In the genomic region with DNA sequence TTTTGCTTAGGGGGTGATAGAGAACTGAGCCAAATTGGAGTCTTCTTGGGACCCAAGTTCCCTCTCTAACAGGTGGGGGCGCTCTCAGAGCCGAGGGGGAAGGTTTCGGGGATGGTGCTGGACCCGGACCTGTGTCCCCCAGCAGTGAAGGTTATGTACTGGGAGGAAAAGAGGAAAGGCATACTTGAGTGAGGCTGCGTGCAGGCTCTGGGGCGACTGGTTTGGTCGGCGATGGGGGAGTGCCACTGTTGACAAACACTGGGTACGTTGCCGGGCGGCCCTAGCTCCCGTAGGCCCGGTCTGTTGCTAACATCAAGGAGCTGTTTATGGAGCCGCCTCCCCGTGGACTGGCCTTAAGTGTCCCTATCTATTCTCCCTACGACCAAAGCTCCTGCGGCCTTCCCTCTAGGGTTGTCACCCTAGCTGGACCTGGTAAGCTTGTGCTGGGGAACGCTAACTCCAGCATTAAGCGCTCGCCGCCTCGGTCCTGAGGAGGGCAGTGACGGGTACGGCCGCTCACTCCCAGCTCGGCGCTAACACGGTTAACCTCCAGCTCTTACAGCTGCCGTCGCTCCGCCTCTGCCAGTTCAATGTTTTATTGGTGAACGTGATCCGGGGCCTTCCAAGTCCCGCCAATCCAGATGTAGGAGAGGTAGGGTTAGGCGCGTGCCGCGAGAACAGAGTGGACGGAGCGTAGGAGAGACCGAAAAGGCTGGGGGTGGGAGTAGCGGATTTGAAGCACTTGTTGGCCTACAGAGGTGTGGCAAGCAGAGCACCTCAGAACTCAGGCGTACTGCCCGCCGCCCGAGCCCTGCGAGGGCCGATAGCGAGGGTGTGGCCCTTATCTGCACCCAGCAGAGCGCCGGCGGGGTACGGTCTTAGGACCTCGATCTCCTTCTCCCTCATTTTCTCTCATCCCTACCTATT, we compare ENCODE assay signal across 1 cellular context.
TF ChIP-seq lines count a peak whose summit lies in the region.

A gene (plus strand): TSS at position 685 of the 927 bp plus-strand sequence. CDS start 422 bp downstream, outside the sequence.

TF ChIP-seq in K562, 482 proteins besides CTCF, POLR2A, EP300 and RAD21 (continued from another document):
- TF ChIP-seq, protein P1, sequence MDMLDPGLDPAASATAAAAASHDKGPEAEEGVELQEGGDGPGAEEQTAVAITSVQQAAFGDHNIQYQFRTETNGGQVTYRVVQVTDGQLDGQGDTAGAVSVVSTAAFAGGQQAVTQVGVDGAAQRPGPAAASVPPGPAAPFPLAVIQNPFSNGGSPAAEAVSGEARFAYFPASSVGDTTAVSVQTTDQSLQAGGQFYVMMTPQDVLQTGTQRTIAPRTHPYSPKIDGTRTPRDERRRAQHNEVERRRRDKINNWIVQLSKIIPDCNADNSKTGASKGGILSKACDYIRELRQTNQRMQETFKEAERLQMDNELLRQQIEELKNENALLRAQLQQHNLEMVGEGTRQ (CRISPR knock-in tag; IDR thresholded peaks at IDR 0.05), result peak; percentile 51
- TF ChIP-seq BDP1 (IDR thresholded peaks at IDR 0.05; ENCODE audit: insufficient read depth, insufficient read length) (no peak), GTF2E2 (tag; IDR thresholded peaks at IDR 0.05) (no peak), ZNF695 (CRISPR knock-in tag; IDR thresholded peaks at IDR 0.05) (no peak), ZNF586 (CRISPR knock-in tag; conservative IDR thresholded peaks at IDR 0.05) (no peak), NR4A1 (CRISPR knock-in tag; IDR thresholded peaks at IDR 0.05) (no peak), NR4A1 (tag; IDR thresholded peaks at IDR 0.05) (no peak), SMARCE1 (IDR thresholded peaks at IDR 0.05) (peak; percentile 98), MCM7 (IDR thresholded peaks at IDR 0.05) (no peak), FOXA3 (CRISPR knock-in tag; conservative IDR thresholded peaks at IDR 0.05 in 1 of 2, IDR thresholded peaks at IDR 0.05 in 1 of 2) (0 out of 4 replicates have a peak, but pooled peaks have one; percentile 35 to 37), SRSF1 (IDR thresholded peaks at IDR 0.05; ENCODE audit: low read depth, low read length) (no peak), RFX1 (IDR thresholded peaks at IDR 0.05) (no peak; the same call in none of the 2 replicates), ZNF140 (CRISPR knock-in tag; IDR thresholded peaks at IDR 0.05) (no peak), NFIX (CRISPR knock-in tag; IDR thresholded peaks at IDR 0.05; ENCODE audit: low read depth) (no peak), SNRNP70 (optimal IDR thresholded peaks at IDR 0.05; ENCODE audit: low read depth, low read length) (no peak), ZNF239 (CRISPR knock-in tag; IDR thresholded peaks at IDR 0.05) (no peak), SOX6 (IDR thresholded peaks at IDR 0.05) (peak; percentile 97), RFX7 (CRISPR knock-in tag; IDR thresholded peaks at IDR 0.05) (no peak), ZNF311 (CRISPR knock-in tag; IDR thresholded peaks at IDR 0.05) (no peak), SRSF3 (IDR thresholded peaks at IDR 0.05; ENCODE audit: insufficient read depth, low read length) (no peak), CREM (IDR thresholded peaks at IDR 0.05; ENCODE audit: low read depth) (peak; percentile 78), FUS (optimal IDR thresholded peaks at IDR 0.05; ENCODE audit: low read depth, low read length) (no peak), CREB1 (IDR thresholded peaks at IDR 0.05) (peak; percentile 71), CREB1 (CRISPR knock-in tag; IDR thresholded peaks at IDR 0.05) (peak; percentile 66), PHF20 (IDR thresholded peaks at IDR 0.05; ENCODE audit: partially characterized antibody) (peak; percentile 17), ARID2 (IDR thresholded peaks at IDR 0.05) (no peak), ZNF75A (CRISPR knock-in tag; IDR thresholded peaks at IDR 0.05) (no peak), EZH2 (IDR thresholded peaks at IDR 0.05; ENCODE audit: borderline replicate concordance, low read depth, low read length) (0 out of 2 replicates have a peak, but pooled peaks have one; percentile 49), TOE1 (IDR thresholded peaks at IDR 0.05; ENCODE audit: borderline replicate concordance) (peak; percentile 89; the same call in 1 of the 2 replicates), TOE1 (CRISPR knock-in tag; IDR thresholded peaks at IDR 0.05; ENCODE audit: borderline replicate concordance, low read depth) (no peak), TAL1 (IDR thresholded peaks at IDR 0.05) (peak; percentile 99), ARHGAP35 (IDR thresholded peaks at IDR 0.05; ENCODE audit: partially characterized antibody) (no peak), ZFX (CRISPR knock-in tag; IDR thresholded peaks at IDR 0.05) (peak; percentile 95), RHOXF2B (CRISPR knock-in tag; conservative IDR thresholded peaks at IDR 0.05) (no peak), PTBP1 (IDR thresholded peaks at IDR 0.05; ENCODE audit: low read depth, low read length) (no peak), ZNF253 (CRISPR knock-in tag; conservative IDR thresholded peaks at IDR 0.05) (no peak), GABPB1 (CRISPR knock-in tag; IDR thresholded peaks at IDR 0.05) (peak; percentile 68), JUNB (CRISPR knock-in tag; conservative IDR thresholded peaks at IDR 0.05) (no peak), KDM2B (CRISPR knock-in tag; IDR thresholded peaks at IDR 0.05) (peak; percentile 90; the same call in 1 of the 2 replicates), HDAC6 (IDR thresholded peaks at IDR 0.05; ENCODE audit: low read depth, low read length) (no peak), MCM3 (IDR thresholded peaks at IDR 0.05) (no peak), HIVEP1 (CRISPR knock-in tag; IDR thresholded peaks at IDR 0.05) (no peak), U2AF2 (optimal IDR thresholded peaks at IDR 0.05; ENCODE audit: low read depth, low read length) (no peak), MTF1 (CRISPR knock-in tag; IDR thresholded peaks at IDR 0.05; ENCODE audit: borderline replicate concordance) (no peak), CBX5 (IDR thresholded peaks at IDR 0.05; ENCODE audit: borderline replicate concordance, low read depth) (no peak), ZNF431 (CRISPR knock-in tag; IDR thresholded peaks at IDR 0.05) (no peak), CHD1 (IDR thresholded peaks at IDR 0.05; ENCODE audit: low read length) (peak; percentile 90), NFE2 (IDR thresholded peaks at IDR 0.05; ENCODE audit: low read depth) (peak; percentile 17; the same call in 1 of the 2 replicates), CTBP1 (IDR thresholded peaks at IDR 0.05; ENCODE audit: borderline replicate concordance) (peak; percentile 96), GABPA (tag; conservative IDR thresholded peaks at IDR 0.05; ENCODE audit: low read depth) (peak; percentile 37), ZNF197 (CRISPR knock-in tag; IDR thresholded peaks at IDR 0.05; ENCODE audit: low read depth) (peak; percentile 81), LCOR (CRISPR knock-in tag; IDR thresholded peaks at IDR 0.05) (peak; percentile 92; the same call in 1 of the 2 replicates)
- TF ChIP-seq, protein P2, sequence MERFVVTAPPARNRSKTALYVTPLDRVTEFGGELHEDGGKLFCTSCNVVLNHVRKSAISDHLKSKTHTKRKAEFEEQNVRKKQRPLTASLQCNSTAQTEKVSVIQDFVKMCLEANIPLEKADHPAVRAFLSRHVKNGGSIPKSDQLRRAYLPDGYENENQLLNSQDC (CRISPR knock-in tag; IDR thresholded peaks at IDR 0.05), result 0 out of 2 replicates have a peak, but pooled peaks have one; percentile 7
- TF ChIP-seq, protein P3, sequence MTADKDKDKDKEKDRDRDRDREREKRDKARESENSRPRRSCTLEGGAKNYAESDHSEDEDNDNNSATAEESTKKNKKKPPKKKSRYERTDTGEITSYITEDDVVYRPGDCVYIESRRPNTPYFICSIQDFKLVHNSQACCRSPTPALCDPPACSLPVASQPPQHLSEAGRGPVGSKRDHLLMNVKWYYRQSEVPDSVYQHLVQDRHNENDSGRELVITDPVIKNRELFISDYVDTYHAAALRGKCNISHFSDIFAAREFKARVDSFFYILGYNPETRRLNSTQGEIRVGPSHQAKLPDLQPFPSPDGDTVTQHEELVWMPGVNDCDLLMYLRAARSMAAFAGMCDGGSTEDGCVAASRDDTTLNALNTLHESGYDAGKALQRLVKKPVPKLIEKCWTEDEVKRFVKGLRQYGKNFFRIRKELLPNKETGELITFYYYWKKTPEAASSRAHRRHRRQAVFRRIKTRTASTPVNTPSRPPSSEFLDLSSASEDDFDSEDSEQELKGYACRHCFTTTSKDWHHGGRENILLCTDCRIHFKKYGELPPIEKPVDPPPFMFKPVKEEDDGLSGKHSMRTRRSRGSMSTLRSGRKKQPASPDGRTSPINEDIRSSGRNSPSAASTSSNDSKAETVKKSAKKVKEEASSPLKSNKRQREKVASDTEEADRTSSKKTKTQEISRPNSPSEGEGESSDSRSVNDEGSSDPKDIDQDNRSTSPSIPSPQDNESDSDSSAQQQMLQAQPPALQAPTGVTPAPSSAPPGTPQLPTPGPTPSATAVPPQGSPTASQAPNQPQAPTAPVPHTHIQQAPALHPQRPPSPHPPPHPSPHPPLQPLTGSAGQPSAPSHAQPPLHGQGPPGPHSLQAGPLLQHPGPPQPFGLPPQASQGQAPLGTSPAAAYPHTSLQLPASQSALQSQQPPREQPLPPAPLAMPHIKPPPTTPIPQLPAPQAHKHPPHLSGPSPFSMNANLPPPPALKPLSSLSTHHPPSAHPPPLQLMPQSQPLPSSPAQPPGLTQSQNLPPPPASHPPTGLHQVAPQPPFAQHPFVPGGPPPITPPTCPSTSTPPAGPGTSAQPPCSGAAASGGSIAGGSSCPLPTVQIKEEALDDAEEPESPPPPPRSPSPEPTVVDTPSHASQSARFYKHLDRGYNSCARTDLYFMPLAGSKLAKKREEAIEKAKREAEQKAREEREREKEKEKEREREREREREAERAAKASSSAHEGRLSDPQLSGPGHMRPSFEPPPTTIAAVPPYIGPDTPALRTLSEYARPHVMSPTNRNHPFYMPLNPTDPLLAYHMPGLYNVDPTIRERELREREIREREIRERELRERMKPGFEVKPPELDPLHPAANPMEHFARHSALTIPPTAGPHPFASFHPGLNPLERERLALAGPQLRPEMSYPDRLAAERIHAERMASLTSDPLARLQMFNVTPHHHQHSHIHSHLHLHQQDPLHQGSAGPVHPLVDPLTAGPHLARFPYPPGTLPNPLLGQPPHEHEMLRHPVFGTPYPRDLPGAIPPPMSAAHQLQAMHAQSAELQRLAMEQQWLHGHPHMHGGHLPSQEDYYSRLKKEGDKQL (CRISPR knock-in tag; IDR thresholded peaks at IDR 0.05; ENCODE audit: borderline replicate concordance), result no peak
- TF ChIP-seq, protein P4, sequence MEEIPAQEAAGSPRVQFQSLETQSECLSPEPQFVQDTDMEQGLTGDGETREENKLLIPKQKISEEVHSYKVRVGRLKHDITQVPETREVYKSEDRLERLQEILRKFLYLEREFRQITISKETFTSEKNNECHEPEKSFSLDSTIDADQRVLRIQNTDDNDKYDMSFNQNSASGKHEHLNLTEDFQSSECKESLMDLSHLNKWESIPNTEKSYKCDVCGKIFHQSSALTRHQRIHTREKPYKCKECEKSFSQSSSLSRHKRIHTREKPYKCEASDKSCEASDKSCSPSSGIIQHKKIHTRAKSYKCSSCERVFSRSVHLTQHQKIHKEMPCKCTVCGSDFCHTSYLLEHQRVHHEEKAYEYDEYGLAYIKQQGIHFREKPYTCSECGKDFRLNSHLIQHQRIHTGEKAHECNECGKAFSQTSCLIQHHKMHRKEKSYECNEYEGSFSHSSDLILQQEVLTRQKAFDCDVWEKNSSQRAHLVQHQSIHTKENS (CRISPR knock-in tag; IDR thresholded peaks at IDR 0.05), result no peak
- TF ChIP-seq, protein P5, sequence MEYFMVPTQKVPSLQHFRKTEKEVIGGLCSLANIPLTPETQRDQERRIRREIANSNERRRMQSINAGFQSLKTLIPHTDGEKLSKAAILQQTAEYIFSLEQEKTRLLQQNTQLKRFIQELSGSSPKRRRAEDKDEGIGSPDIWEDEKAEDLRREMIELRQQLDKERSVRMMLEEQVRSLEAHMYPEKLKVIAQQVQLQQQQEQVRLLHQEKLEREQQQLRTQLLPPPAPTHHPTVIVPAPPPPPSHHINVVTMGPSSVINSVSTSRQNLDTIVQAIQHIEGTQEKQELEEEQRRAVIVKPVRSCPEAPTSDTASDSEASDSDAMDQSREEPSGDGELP (CRISPR knock-in tag; IDR thresholded peaks at IDR 0.05; ENCODE audit: borderline replicate concordance), result peak; percentile 95
- TF ChIP-seq, protein P6, sequence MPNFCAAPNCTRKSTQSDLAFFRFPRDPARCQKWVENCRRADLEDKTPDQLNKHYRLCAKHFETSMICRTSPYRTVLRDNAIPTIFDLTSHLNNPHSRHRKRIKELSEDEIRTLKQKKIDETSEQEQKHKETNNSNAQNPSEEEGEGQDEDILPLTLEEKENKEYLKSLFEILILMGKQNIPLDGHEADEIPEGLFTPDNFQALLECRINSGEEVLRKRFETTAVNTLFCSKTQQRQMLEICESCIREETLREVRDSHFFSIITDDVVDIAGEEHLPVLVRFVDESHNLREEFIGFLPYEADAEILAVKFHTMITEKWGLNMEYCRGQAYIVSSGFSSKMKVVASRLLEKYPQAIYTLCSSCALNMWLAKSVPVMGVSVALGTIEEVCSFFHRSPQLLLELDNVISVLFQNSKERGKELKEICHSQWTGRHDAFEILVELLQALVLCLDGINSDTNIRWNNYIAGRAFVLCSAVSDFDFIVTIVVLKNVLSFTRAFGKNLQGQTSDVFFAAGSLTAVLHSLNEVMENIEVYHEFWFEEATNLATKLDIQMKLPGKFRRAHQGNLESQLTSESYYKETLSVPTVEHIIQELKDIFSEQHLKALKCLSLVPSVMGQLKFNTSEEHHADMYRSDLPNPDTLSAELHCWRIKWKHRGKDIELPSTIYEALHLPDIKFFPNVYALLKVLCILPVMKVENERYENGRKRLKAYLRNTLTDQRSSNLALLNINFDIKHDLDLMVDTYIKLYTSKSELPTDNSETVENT (CRISPR knock-in tag; IDR thresholded peaks at IDR 0.05), result peak; percentile 64; the same call in 1 of the 2 replicates
- TF ChIP-seq, protein P7, sequence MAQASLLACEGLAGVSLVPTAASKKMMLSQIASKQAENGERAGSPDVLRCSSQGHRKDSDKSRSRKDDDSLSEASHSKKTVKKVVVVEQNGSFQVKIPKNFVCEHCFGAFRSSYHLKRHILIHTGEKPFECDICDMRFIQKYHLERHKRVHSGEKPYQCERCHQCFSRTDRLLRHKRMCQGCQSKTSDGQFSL (CRISPR knock-in tag; IDR thresholded peaks at IDR 0.05), result peak; percentile 63; the same call in 1 of the 2 replicates
- TF ChIP-seq, protein P7 (tag; IDR thresholded peaks at IDR 0.05), result peak in 1 of 2 experiments; percentile 45; a peak in 1 of 4 replicates
